8 cellular contexts compared by ENCODE assay signal in the genomic region with DNA sequence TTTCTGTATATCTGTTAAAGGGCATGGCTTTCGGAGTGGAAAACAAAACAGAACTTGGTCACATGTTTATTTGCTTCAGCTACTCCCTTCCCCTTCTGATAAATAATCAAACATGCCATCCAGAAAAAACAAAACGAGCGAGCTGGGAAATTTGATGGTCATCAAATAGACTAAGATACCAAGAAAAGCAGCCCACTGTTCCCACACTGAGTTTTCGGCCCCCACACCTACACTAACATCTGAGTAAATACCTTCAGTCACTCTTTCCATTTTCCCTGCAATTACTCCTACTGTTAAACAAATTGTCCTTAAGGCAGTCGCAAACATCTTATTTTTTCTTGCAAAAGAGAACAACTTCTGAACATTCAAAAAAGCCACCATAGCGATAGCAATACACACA.
DNase-seq lines count a peak whose midpoint lies in the region; ATAC-seq and TF ChIP-seq lines count a peak whose summit lies in the region.

No MANE protein-coding gene starts in this region.

- CTCF ChIA-PET in activated CD4-positive, alpha-beta T cell treated with anti-CD3 and anti-CD28 coated beads for 36 hours (lab: Charles Lee), result interaction anchor here (1.0 kb wide), 1 partner anchor 42 kb away, joined by 3 read pairs; no protein-coding TSS in a partner anchor

- H3K36me3 ChIP-seq in left lung (no peaks in the 10 kb centered on the region), subcutaneous abdominal adipose tissue (ENCODE audit: control insufficient read depth in 5 of 5, insufficient read depth in 5 of 5, low read length in 5 of 5) (no peaks in the 10 kb centered on the region)

- intact Hi-C loops in activated CD4-positive, alpha-beta T cell treated with anti-CD3 and anti-CD28 coated beads for 36 hours (cut with DNase I, micrococcal nuclease), result loop anchor here (1.0 to 5.0 kb wide), 5 partner anchors 60 to 455 kb away; no protein-coding TSS in a partner anchor
- intact Hi-C loops in left lung (cut with DNase I), result no loop called here

- H3K27me3 Mint-ChIP-seq in activated CD4-positive, alpha-beta T cell treated with anti-CD3 and anti-CD28 coated beads for 36 hours, result no peaks in the 10 kb centered on the region
- no peaks in the 10 kb centered on the region for H3K27me3 Mint-ChIP-seq in activated naive CD8-positive, alpha-beta T cell treated with anti-CD3 and anti-CD28 coated beads, Interleukin-2, amount 10 ng/mL, durations not matched to agents 7 days and 5 days

- H3K4me1 ChIP-seq in left lung, result peaks cover 25 to 50% of the 10 kb centered on the region in 2 donors
- H3K4me1 ChIP-seq in subcutaneous abdominal adipose tissue (ENCODE audit: control insufficient read depth in 5 of 5, insufficient read depth in 5 of 5, low read length in 5 of 5), result peaks cover 8 to 61% (median 56%) of the 10 kb centered on the region in 5 donors

- H3K36me3 Mint-ChIP-seq in activated CD4-positive, alpha-beta T cell treated with anti-CD3 and anti-CD28 coated beads for 36 hours (ENCODE audit: low read depth), result peaks cover 25% of the 10 kb centered on the region
- peaks cover 12% of the 10 kb centered on the region for H3K36me3 Mint-ChIP-seq in activated naive CD8-positive, alpha-beta T cell treated with anti-CD3 and anti-CD28 coated beads, Interleukin-2, amount 10 ng/mL, durations not matched to agents 7 days and 5 days

- H3K4me3 ChIP-seq in left lung (peak overlapping the region; percentile 38 to 51), subcutaneous abdominal adipose tissue (ENCODE audit: low read depth in 1 of 5, low read length in 5 of 5) (peak overlapping the region; percentile 57 to 80 (median 72))

- ATAC-seq in activated CD4-positive, alpha-beta T cell treated with anti-CD3 and anti-CD28 coated beads for 36 hours, result no peak
- ATAC-seq in activated naive CD8-positive, alpha-beta T cell treated with anti-CD3 and anti-CD28 coated beads, Interleukin-2, amount 10 ng/mL, durations not matched to agents 7 days and 5 days (ENCODE audit: low read depth), result no peak
- no peak for ATAC-seq in left lung
- no peak for ATAC-seq in GM21619 (IDR thresholded peaks at IDR 0.05; ENCODE audit: unreplicated experiment)

- TF ChIP-seq CTCF in left lung (IDR thresholded peaks at IDR 0.05), result no peak

- peak; percentile 46 for DNase-seq in activated CD4-positive, alpha-beta T cell treated with anti-CD3 and anti-CD28 coated beads for 36 hours
- no peak for DNase-seq in activated CD4-positive, alpha-beta T cell treated with anti-CD3 and anti-CD28 coated beads, Interleukin-2, amount 50 U/mL, for 1 hour
- DNase-seq in activated naive CD8-positive, alpha-beta T cell treated with anti-CD3 and anti-CD28 coated beads, Interleukin-2, amount 10 ng/mL, durations not matched to agents 7 days and 5 days, result no peak
- DNase-seq in left lung, result no peak
- no peak for DNase-seq in NCI-H1930 (lab: John Stamatoyannopoulos, UW)
- no peak for DNase-seq in retina

- H3K27me3 ChIP-seq in left lung (no peaks in the 10 kb centered on the region), subcutaneous abdominal adipose tissue (ENCODE audit: control insufficient read depth in 5 of 5, insufficient read depth in 4 of 5, low read length in 5 of 5) (no peaks in the 10 kb centered on the region)

- H3K4me3 Mint-ChIP-seq in activated CD4-positive, alpha-beta T cell treated with anti-CD3 and anti-CD28 coated beads for 36 hours, result peak overlapping the region; percentile 90
- peak overlapping the region; percentile 86 for H3K4me3 Mint-ChIP-seq in activated naive CD8-positive, alpha-beta T cell treated with anti-CD3 and anti-CD28 coated beads, Interleukin-2, amount 10 ng/mL, durations not matched to agents 7 days and 5 days

- H3K27ac ChIP-seq in left lung, result peak overlapping the region; percentile 92 to 94
- peak overlapping the region; percentile 94 for H3K27ac ChIP-seq in subcutaneous abdominal adipose tissue (ENCODE audit: low read depth, low read length)

- H3K27ac Mint-ChIP-seq in activated CD4-positive, alpha-beta T cell treated with anti-CD3 and anti-CD28 coated beads for 36 hours, result peak overlapping the region; percentile 99
- peak overlapping the region; percentile 95 for H3K27ac Mint-ChIP-seq in activated naive CD8-positive, alpha-beta T cell treated with anti-CD3 and anti-CD28 coated beads, Interleukin-2, amount 10 ng/mL, durations not matched to agents 7 days and 5 days

- POLR2A ChIA-PET in activated CD4-positive, alpha-beta T cell treated with anti-CD3 and anti-CD28 coated beads for 36 hours (lab: Charles Lee), result interaction anchor here (0.6 to 0.7 kb wide), 2 partner anchors 78 to 355 kb away, joined by 3 to 4 read pairs; no protein-coding TSS in a partner anchor
- POLR2A ChIA-PET in activated naive CD8-positive, alpha-beta T cell treated with anti-CD3 and anti-CD28 coated beads, Interleukin-2, amount 10 ng/mL, durations not matched to agents 7 days and 5 days (lab: Charles Lee), result interaction anchor here (0.7 to 3.9 kb wide), 6 partner anchors 25 to 173 kb away, joined by 3 to 45 read pairs (median 4); no protein-coding TSS in a partner anchor

- peaks cover 71% of the 10 kb centered on the region for H3K4me1 Mint-ChIP-seq in activated CD4-positive, alpha-beta T cell treated with anti-CD3 and anti-CD28 coated beads for 36 hours
- H3K4me1 Mint-ChIP-seq in activated naive CD8-positive, alpha-beta T cell treated with anti-CD3 and anti-CD28 coated beads, Interleukin-2, amount 10 ng/mL, durations not matched to agents 7 days and 5 days, result peaks cover 57% of the 10 kb centered on the region

- peak overlapping the region; percentile 68 to 87 (median 74) for H3K9ac ChIP-seq in subcutaneous abdominal adipose tissue (ENCODE audit: low read length in 5 of 5)

- H3K9me3 Mint-ChIP-seq in activated CD4-positive, alpha-beta T cell treated with anti-CD3 and anti-CD28 coated beads for 36 hours (ENCODE audit: low read depth), result no peaks in the 10 kb centered on the region
- no peaks in the 10 kb centered on the region for H3K9me3 Mint-ChIP-seq in activated naive CD8-positive, alpha-beta T cell treated with anti-CD3 and anti-CD28 coated beads, Interleukin-2, amount 10 ng/mL, durations not matched to agents 7 days and 5 days

- H3K9me3 ChIP-seq in left lung, result no peaks in the 10 kb centered on the region
- H3K9me3 ChIP-seq in subcutaneous abdominal adipose tissue (ENCODE audit: control insufficient read depth in 5 of 5, low read length in 5 of 5), result no peaks in the 10 kb centered on the region

Comparison
In these comparisons a context has a peak if more than half of its experiments do, and no peak if none do; other contexts are left out.
1. intact Hi-C loops: an anchor here in activated CD4-positive, alpha-beta T cell treated with anti-CD3 and anti-CD28 coated beads for 36 hours (1.0 to 5.0 kb wide); none called in left lung.